In the genomic region with DNA sequence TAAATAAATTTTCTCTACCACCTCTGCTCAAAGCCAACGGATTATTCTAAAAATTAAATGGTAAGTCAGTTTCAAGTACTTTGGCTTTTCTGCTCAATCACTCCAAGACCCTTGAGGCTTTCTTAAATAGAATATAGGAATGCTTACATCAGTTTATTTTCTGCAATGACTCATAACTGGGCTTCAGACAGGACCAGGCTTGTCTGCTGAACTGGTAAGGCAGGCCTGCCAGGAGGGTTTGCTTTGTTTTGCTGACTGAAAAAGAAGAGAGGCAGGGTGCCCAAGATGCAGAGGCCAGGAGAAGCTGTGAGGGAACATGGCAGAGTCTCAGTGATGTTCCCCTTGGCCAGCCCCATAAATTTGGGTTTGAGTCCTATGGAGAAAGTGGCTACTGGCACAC, we compare ENCODE assay signal across 11 cellular contexts.
DNase-seq lines count a peak whose midpoint lies in the region; ATAC-seq, FAIRE-seq and TF ChIP-seq lines count a peak whose summit lies in the region.
"Had no signal": no experiment of that assay in that cellular context is flagged by ENCODE, and none has a peak within 500 bp of the region (broad histone marks: within the 10 kb centered on the region; RNA-seq: fewer than 3 reads in every experiment).

No MANE protein-coding gene starts in this region.

- no TSS peak for BruUV-seq in PC-3 (replicated peaks; lab: Mats Ljungman, UMichigan)

- H3K9me3 ChIP-seq in HEK293 (ENCODE audit: control insufficient read depth, insufficient read depth, low read depth, low read length) (no peaks in the 10 kb centered on the region), PC-3 (ENCODE audit: low read length) (no peaks in the 10 kb centered on the region), fibroblast of lung (ENCODE audit: control insufficient read depth, insufficient read depth, low read depth, low read length) (no peaks in the 10 kb centered on the region), smooth muscle cell (replicated peaks; ENCODE audit: low read depth) (no peaks in the 10 kb centered on the region), kidney (ENCODE audit: control insufficient read depth in 1 of 2, low read length in 2 of 2) (no peaks in the 10 kb centered on the region)

- intact Hi-C loops in PC-3 (cut with micrococcal nuclease), result no loop called here
- intact Hi-C loops in kidney (cut with DNase I), result no loop called here

- no peaks in the 10 kb centered on the region for H3K9me2 ChIP-seq in PC-3 (replicated peaks; ENCODE audit: low read length)

- no peaks in the 10 kb centered on the region for H3K36me3 ChIP-seq in HEK293 (ENCODE audit: control insufficient read depth in 2 of 2, insufficient read depth in 1 of 2, low read length in 2 of 2)
- no peaks in the 10 kb centered on the region for H3K36me3 ChIP-seq in PC-3 (ENCODE audit: low read depth, low read length)
- no peaks in the 10 kb centered on the region for H3K36me3 ChIP-seq in fibroblast of lung (ENCODE audit: control insufficient read depth, insufficient read depth, low read length)
- H3K36me3 ChIP-seq in smooth muscle cell (ENCODE audit: low read depth), result no peaks in the 10 kb centered on the region
- no peaks in the 10 kb centered on the region for H3K36me3 ChIP-seq in kidney (ENCODE audit: control insufficient read depth in 1 of 2, insufficient read depth in 2 of 2, low read length in 2 of 2)

- H3K4me1 ChIP-seq in HEK293 (ENCODE audit: control insufficient read depth, insufficient read depth, low read length) (peaks cover 2% of the 10 kb centered on the region; the same call in 1 of the 2 replicates), PC-3 (ENCODE audit: insufficient read depth, low read length) (peaks cover 14% of the 10 kb centered on the region), fibroblast of lung (ENCODE audit: control insufficient read depth, extremely low read depth, insufficient read depth, low read length) (no peaks in the 10 kb centered on the region), smooth muscle cell (ENCODE audit: low read depth) (no peaks in the 10 kb centered on the region), kidney (ENCODE audit: control insufficient read depth in 1 of 2, insufficient read depth in 1 of 2, low read depth in 1 of 2, low read length in 2 of 2) (no peaks in the 10 kb centered on the region)

- WGBS in smooth muscle cell (ENCODE audit: low lambda C conversion rate), result 69% methylated on average over 1 of the region's 1 CpG

- no peak overlapping the region for H3K27ac ChIP-seq in HEK293 (ENCODE audit: extremely low read depth, low read depth, low read length)
- H3K27ac ChIP-seq in PC-3 (ENCODE audit: low read length), result no peak overlapping the region
- no peak overlapping the region for H3K27ac ChIP-seq in fibroblast of lung (ENCODE audit: insufficient read depth, low read length)
- peak overlapping the region; percentile 73 for H3K27ac ChIP-seq in smooth muscle cell (ENCODE audit: low read depth)
- H3K27ac ChIP-seq in kidney (ENCODE audit: low read depth in 2 of 2, low read length in 2 of 2), result no peak overlapping the region
- H3K27ac ChIP-seq: coronary artery had no signal

- POLR2A ChIA-PET in HEK293 (lab: Yijun Ruan, JAX) (no interaction called here), PC-3 (lab: Charles Lee; ENCODE audit: unreplicated experiment) (no interaction called here)

- no peak for FAIRE-seq in kidney (lab: Jason Lieb, UNC)

- CTCF ChIA-PET in HEK293 (lab: Yijun Ruan, JAX) (interaction anchor here (0.7 to 1.8 kb wide), 3 partner anchors 13 to 125 kb away, joined by 3 to 16 read pairs (median 4); no protein-coding TSS in a partner anchor), PC-3 (lab: Charles Lee) (no interaction called here)

- TF ChIP-seq CTCF in HEK293 (tag by site-specific recombination; IDR thresholded peaks at IDR 0.05) (no peak), PC-3 (conservative IDR thresholded peaks at IDR 0.05; ENCODE audit: low read depth, low read length) (no peak), fibroblast of lung (conservative IDR thresholded peaks at IDR 0.05 in 1 of 2, IDR thresholded peaks at IDR 0.05 in 1 of 2; ENCODE audit: low read depth in 1 of 2, low read length in 2 of 2) (no peak), smooth muscle cell (IDR thresholded peaks at IDR 0.05; ENCODE audit: borderline replicate concordance, insufficient read depth, poor library complexity, severe bottlenecking) (no peak), kidney (IDR thresholded peaks at IDR 0.05; ENCODE audit: borderline replicate concordance, extremely low read depth, insufficient read depth) (no peak)

- ATAC-seq in PC-3 (no peak), HG02970 (IDR thresholded peaks at IDR 0.05; ENCODE audit: low FRiP score, unreplicated experiment) (no peak), HG03175 (IDR thresholded peaks at IDR 0.05; ENCODE audit: unreplicated experiment) (no peak)
- ATAC-seq: activated T-cell treated with anti-CD3 and anti-CD28 coated beads, Interleukin-2, amount 50 U/mL, for 72 hours; GM23338 had no signal

- H4K20me1 ChIP-seq in PC-3 (ENCODE audit: low read length), result no peaks in the 10 kb centered on the region
- no peaks in the 10 kb centered on the region for H4K20me1 ChIP-seq in fibroblast of lung (ENCODE audit: control insufficient read depth, extremely low read depth, insufficient read depth, low read length)
- no peaks in the 10 kb centered on the region for H4K20me1 ChIP-seq in smooth muscle cell (ENCODE audit: low read depth)

- H3F3A ChIP-seq in PC-3 (ENCODE audit: low read length, unreplicated experiment) (no peaks in the 10 kb centered on the region), smooth muscle cell (ENCODE audit: low read depth) (no peaks in the 10 kb centered on the region)

- H3K4me3 ChIP-seq in HEK293 (ENCODE audit: low read depth, low read length) (no peak overlapping the region), PC-3 (ENCODE audit: low read length) (no peak overlapping the region), fibroblast of lung (replicated peaks in 1 of 4; ENCODE audit: control extremely low read depth in 1 of 4, insufficient read depth in 1 of 4, low read depth in 3 of 4, low read length in 4 of 4) (no peak overlapping the region), smooth muscle cell (no peak overlapping the region), kidney (ENCODE audit: low read length in 2 of 2) (no peak overlapping the region)
- H3K4me3 ChIP-seq: coronary artery, GM23338 had no signal

- H3K79me2 ChIP-seq in PC-3 (ENCODE audit: low read length) (no peaks in the 10 kb centered on the region), fibroblast of lung (ENCODE audit: control insufficient read depth, insufficient read depth, low read length) (no peaks in the 10 kb centered on the region), smooth muscle cell (ENCODE audit: low read depth) (no peaks in the 10 kb centered on the region)

- H3K9ac ChIP-seq in PC-3 (ENCODE audit: low read length) (no peak overlapping the region), fibroblast of lung (ENCODE audit: insufficient read depth, low read length) (no peak overlapping the region), smooth muscle cell (ENCODE audit: low read depth) (no peak overlapping the region), kidney (ENCODE audit: low read length in 2 of 2) (no peak overlapping the region)

- DNase-seq in PC-3 (peak; percentile 62), fibroblast of lung (ENCODE audit: low read depth in 2 of 2) (peak; percentile 31 to 69), smooth muscle cell (lab: John Stamatoyannopoulos, UW; ENCODE audit: unreplicated experiment) (no peak), kidney (no peak)
- DNase-seq: activated T-cell treated with anti-CD3 and anti-CD28 coated beads, Interleukin-2, amount 50 U/mL, for 72 hours; stimulated activated CD4-positive, alpha-beta T cell treated with anti-CD3 and anti-CD28 coated beads, Interleukin-12 subunit alpha, Interleukin-12 subunit beta, amount 100 ng/mL, for 4 hours had no signal

- H3K4me2 ChIP-seq in PC-3 (ENCODE audit: low read length) (no peak overlapping the region), fibroblast of lung (ENCODE audit: extremely low read depth, insufficient read depth, low read length) (no peak overlapping the region), smooth muscle cell (peak overlapping the region; percentile 15)
- H3K4me2 ChIP-seq: GM23338 had no signal

- H3K27me3 ChIP-seq in PC-3 (ENCODE audit: low read length) (0 out of 2 replicates have a peak, but pooled peaks cover 3% of the 10 kb centered on the region), fibroblast of lung (ENCODE audit: control insufficient read depth, insufficient read depth, low read length) (no peaks in the 10 kb centered on the region), smooth muscle cell (ENCODE audit: low read depth) (no peaks in the 10 kb centered on the region)

- H2AFZ ChIP-seq in PC-3 (ENCODE audit: low read length) (no peak overlapping the region), fibroblast of lung (ENCODE audit: low read length) (no peak overlapping the region), smooth muscle cell (ENCODE audit: low read depth) (peak overlapping the region; percentile 84)
- H2AFZ ChIP-seq: GM23338 had no signal

TF ChIP-seq in HEK293, 187 proteins besides CTCF, POLR2A, EP300 and RAD21 (continues in another document):
- no peak for TF ChIP-seq ZNF670 (tag by site-specific recombination; IDR thresholded peaks at IDR 0.05; ENCODE audit: low read depth)
- 0 out of 2 replicates have a peak, but pooled peaks have one; percentile 20 for TF ChIP-seq ZNF366 (tag by site-specific recombination; conservative IDR thresholded peaks at IDR 0.05)
- no peak for TF ChIP-seq SP7 (tag by site-specific recombination; IDR thresholded peaks at IDR 0.05)
- TF ChIP-seq ZEB2 (tag by site-specific recombination; IDR thresholded peaks at IDR 0.05), result no peak
- TF ChIP-seq ZNF394 (tag by site-specific recombination; IDR thresholded peaks at IDR 0.05; ENCODE audit: borderline replicate concordance), result peak; percentile 46; the same call in 1 of the 2 replicates
- TF ChIP-seq ZNF660 (tag by site-specific recombination; IDR thresholded peaks at IDR 0.05), result peak; percentile 59; the same call in 1 of the 2 replicates
- peak; percentile 41 for TF ChIP-seq ZNF335 (tag by site-specific recombination; conservative IDR thresholded peaks at IDR 0.05)
- TF ChIP-seq ZNF76 (tag by site-specific recombination; IDR thresholded peaks at IDR 0.05; ENCODE audit: borderline replicate concordance, low read depth), result no peak
- TF ChIP-seq, protein P1, sequence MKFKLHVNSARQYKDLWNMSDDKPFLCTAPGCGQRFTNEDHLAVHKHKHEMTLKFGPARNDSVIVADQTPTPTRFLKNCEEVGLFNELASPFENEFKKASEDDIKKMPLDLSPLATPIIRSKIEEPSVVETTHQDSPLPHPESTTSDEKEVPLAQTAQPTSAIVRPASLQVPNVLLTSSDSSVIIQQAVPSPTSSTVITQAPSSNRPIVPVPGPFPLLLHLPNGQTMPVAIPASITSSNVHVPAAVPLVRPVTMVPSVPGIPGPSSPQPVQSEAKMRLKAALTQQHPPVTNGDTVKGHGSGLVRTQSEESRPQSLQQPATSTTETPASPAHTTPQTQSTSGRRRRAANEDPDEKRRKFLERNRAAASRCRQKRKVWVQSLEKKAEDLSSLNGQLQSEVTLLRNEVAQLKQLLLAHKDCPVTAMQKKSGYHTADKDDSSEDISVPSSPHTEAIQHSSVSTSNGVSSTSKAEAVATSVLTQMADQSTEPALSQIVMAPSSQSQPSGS (tag by site-specific recombination; IDR thresholded peaks at IDR 0.05; ENCODE audit: low read depth), result no peak

Comparison
In these comparisons a context has a peak if more than half of its experiments do, and no peak if none do; other contexts are left out.
1. DNase-seq: peak in PC-3 (single experiment) and fibroblast of lung (2 of 2); none in smooth muscle cell (single experiment) and kidney (single experiment).